28 cellular contexts compared by ENCODE assay signal in the genomic region with DNA sequence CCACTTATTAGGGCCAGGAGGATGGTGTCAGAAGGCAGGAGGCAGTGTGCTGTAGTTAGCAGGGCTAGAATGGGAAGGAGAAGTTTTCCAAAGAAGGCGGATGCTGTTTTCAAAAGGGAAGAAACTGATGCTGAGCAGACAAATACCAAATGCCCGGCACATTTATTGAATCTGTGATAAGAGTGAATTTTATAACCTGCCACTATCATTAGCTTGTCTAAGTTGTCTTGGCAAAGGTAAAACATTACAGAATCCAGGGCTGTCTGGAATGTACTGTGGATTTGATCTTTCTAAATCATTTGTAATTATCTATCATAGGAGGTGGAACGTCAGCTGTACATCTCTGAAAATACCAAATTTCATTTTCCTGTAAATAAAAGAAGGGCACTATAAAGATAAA.
"Had no signal": no experiment of that assay in that cellular context is flagged by ENCODE, and none has a peak within 500 bp of the region (broad histone marks: within the 10 kb centered on the region; RNA-seq: fewer than 3 reads in every experiment).

No MANE protein-coding gene starts in this region.

- H3K27me3 ChIP-seq: pancreas, spleen, tibial artery, upper lobe of right lung had no signal

- H3K27ac Mint-ChIP-seq: immature natural killer cell; mesothelial cell of epicardium; natural killer cell treated with Interleukin-12 subunit alpha and Interleukin-12 subunit beta and Interleukin-15 and Interleukin-18, amount 100 ng/mL, for 72 hours; stimulated activated effector memory CD8-positive, alpha-beta T cell treated with anti-CD3 and anti-CD28 coated beads, Interleukin-12 subunit alpha, Interleukin-12 subunit beta, amount 100 ng/mL, for 72 hours; stimulated activated naive CD8-positive, alpha-beta T cell treated with anti-CD3 and anti-CD28 coated beads, Interleukin-15, Interleukin-2, amounts not matched to agents 100 ng/mL and 50 ng/mL, for 24 hours had no signal

- H3K4me3 ChIP-seq: left ventricle myocardium inferior, lung, pancreas, prostate gland, skin epidermis, spleen, suprapubic skin, thoracic aorta, tibial artery, upper lobe of right lung had no signal

- DNase-seq: hypothalamus; immature natural killer cell; kidney; left ventricle myocardium inferior; mesendoderm; naive thymus-derived CD4-positive, alpha-beta T cell; nucleus accumbens; pancreas; posterior cingulate gyrus; retina; right cardiac atrium; spleen; stimulated activated CD4-positive, alpha-beta T cell treated with anti-CD3 and anti-CD28 coated beads, Interleukin-4, amount 100 ng/mL, for 24 hours; stimulated activated naive CD4-positive, alpha-beta T cell; tibial artery; trophoblast cell; upper lobe of right lung had no signal

- H3K36me3 ChIP-seq: left ventricle myocardium inferior, pancreas, prostate gland, spleen, suprapubic skin, thoracic aorta, tibial artery, upper lobe of right lung had no signal

- H3K9me3 ChIP-seq: left ventricle myocardium inferior, pancreas, prostate gland, spleen, suprapubic skin, thoracic aorta, tibial artery, upper lobe of right lung had no signal

- ATAC-seq: naive thymus-derived CD4-positive, alpha-beta T cell; natural killer cell treated with Interleukin-12 subunit alpha and Interleukin-12 subunit beta and Interleukin-15 and Interleukin-18, amount 100 ng/mL, for 72 hours; pancreas; right cardiac atrium; sciatic nerve; stimulated activated effector memory CD8-positive, alpha-beta T cell treated with anti-CD3 and anti-CD28 coated beads, Interleukin-12 subunit alpha, Interleukin-12 subunit beta, amount 100 ng/mL, for 72 hours; upper lobe of right lung had no signal

- H3K27ac ChIP-seq: left ventricle myocardium inferior, pancreas, prostate gland, skin epidermis, spleen, suprapubic skin, thoracic aorta, tibial artery, upper lobe of right lung had no signal

- H3K36me3 Mint-ChIP-seq: mesothelial cell of epicardium; natural killer cell treated with Interleukin-12 subunit alpha and Interleukin-12 subunit beta and Interleukin-15 and Interleukin-18, amount 100 ng/mL, for 72 hours; stimulated activated effector memory CD8-positive, alpha-beta T cell treated with anti-CD3 and anti-CD28 coated beads, Interleukin-12 subunit alpha, Interleukin-12 subunit beta, amount 100 ng/mL, for 72 hours had no signal

- H3K9me3 Mint-ChIP-seq: immature natural killer cell; mesothelial cell of epicardium; naive thymus-derived CD4-positive, alpha-beta T cell; natural killer cell treated with Interleukin-12 subunit alpha and Interleukin-12 subunit beta and Interleukin-15 and Interleukin-18, amount 100 ng/mL, for 72 hours; neural crest cell; stimulated activated effector memory CD8-positive, alpha-beta T cell treated with anti-CD3 and anti-CD28 coated beads, Interleukin-12 subunit alpha, Interleukin-12 subunit beta, amount 100 ng/mL, for 72 hours; stimulated activated naive CD8-positive, alpha-beta T cell treated with anti-CD3 and anti-CD28 coated beads, Interleukin-15, Interleukin-2, amounts not matched to agents 100 ng/mL and 50 ng/mL, for 24 hours had no signal
